Comparison of ENCODE assay signal across 8 cellular contexts in the genomic region with DNA sequence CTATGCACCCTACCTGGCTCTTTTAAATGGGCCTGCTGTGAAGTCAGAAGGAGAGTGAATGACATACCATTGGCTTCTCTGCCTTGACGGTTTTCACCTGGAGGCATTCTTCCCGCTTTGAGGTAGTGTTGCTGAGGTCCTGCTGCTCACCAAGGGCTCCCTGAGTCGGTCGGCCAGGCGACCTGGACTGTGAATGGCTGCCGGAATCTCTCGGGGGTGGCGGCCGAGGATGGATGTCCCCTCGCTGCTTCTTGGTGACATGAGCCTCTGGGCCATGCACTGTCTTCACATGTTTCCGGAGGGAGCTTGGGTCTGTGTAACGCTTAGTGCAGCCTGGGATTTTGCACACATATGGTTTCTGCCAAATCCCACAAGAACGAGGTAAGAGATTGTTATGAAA.
"Had no signal": no experiment of that assay in that cellular context is flagged by ENCODE, and none has a peak within 500 bp of the region (broad histone marks: within the 10 kb centered on the region; RNA-seq: fewer than 3 reads in every experiment).

No MANE protein-coding gene starts in this region.

- H3K36me3 Mint-ChIP-seq: IgD-negative memory B cell had no signal

- ATAC-seq: HCT116 had no signal

- H3K27ac ChIP-seq: GM23248 had no signal

- H3K9me3 ChIP-seq: HAP-1 had no signal

- H3K27ac Mint-ChIP-seq: HFFc6, IgD-negative memory B cell had no signal

- H3K4me3 Mint-ChIP-seq: HFFc6, IgD-negative memory B cell had no signal

- H3K4me3 ChIP-seq: GM23248, HAP-1 had no signal

- DNase-seq: GM23248, GOT3, H7, HFFc6, KBM-7 had no signal

- H3K9me3 Mint-ChIP-seq: HFFc6, IgD-negative memory B cell had no signal
